ENCODE assay signal across 21 cellular contexts in the genomic region with DNA sequence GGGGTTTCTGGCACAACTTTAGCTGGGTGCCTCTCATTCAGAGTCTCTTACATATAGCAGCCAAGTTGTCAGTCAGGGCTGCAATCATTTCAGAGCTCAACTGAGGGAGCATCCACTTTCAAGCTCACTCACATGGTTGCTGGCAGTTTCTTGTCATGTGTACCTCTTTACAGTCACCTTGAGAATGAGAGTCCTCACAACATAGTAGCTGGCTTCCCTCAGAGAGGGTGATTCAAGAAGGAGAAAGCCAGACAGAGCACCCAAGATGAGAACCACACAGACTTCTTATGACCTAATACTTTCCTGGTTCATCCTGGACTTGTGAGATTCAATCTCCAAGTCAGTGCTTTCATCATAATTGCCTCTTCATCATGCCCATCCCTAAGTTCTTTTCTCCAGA. TPM values are rescaled to one million over a fixed set of nuclear protein-coding genes. Genes with fewer than 3 reads are reported as not detected.
DNase-seq lines count a peak whose midpoint lies in the region; ATAC-seq lines count a peak whose summit lies in the region.
"Had no signal": no experiment of that assay in that cellular context is flagged by ENCODE, and none has a peak within 500 bp of the region (broad histone marks: within the 10 kb centered on the region; RNA-seq: fewer than 3 reads in every experiment).

No MANE protein-coding gene starts in this region.

- no peak for DNase-seq in activated CD4-positive, CD25-positive, alpha-beta regulatory T cell (lab: John Stamatoyannopoulos, UW)
- DNase-seq in activated naive CD4-positive, alpha-beta T cell treated with anti-CD3 and anti-CD28 coated beads for 36 hours, result peak; percentile 6
- DNase-seq in activated naive CD4-positive, alpha-beta T cell treated with anti-CD3 and anti-CD28 coated beads, Interleukin-2, amount 10 ng/mL, durations not matched to agents 7 days and 5 days, result no peak
- no peak for DNase-seq in stimulated activated naive CD8-positive, alpha-beta T cell treated with anti-CD3 and anti-CD28 coated beads, Interleukin-15, amount 100 ng/mL, for 72 hours
- no peak for DNase-seq in stimulated activated naive CD8-positive, alpha-beta T cell treated with anti-CD3 and anti-CD28 coated beads, Interleukin-15, Interleukin-2, amounts not matched to agents 100 U/mL and 50 U/mL, for 24 hours
- no peak for DNase-seq in germinal center (ENCODE audit: low spot score)
- DNase-seq in UCSD-AML1 (lab: John Stamatoyannopoulos, UW; ENCODE audit: unreplicated experiment), result no peak
- DNase-seq: Calu3; DMS153; DND-41; H7; MM.1S; NCI-H2029; NCI-H446; NCI-H524 treated with DMSO at 0.1 percent for 48 hours; NCI-H774; NK-92 treated with Interleukin-12 subunit alpha and Interleukin-12 subunit beta, amount 100 ng/mL, for 24 hours; PC-9 had no signal

- H3K27me3 Mint-ChIP-seq in activated naive CD4-positive, alpha-beta T cell treated with anti-CD3 and anti-CD28 coated beads for 36 hours (ENCODE audit: low read depth), result no peaks in the 10 kb centered on the region
- no peaks in the 10 kb centered on the region for H3K27me3 Mint-ChIP-seq in activated naive CD4-positive, alpha-beta T cell treated with anti-CD3 and anti-CD28 coated beads, Interleukin-2, amount 10 ng/mL, durations not matched to agents 7 days and 5 days
- H3K27me3 Mint-ChIP-seq in stimulated activated naive CD8-positive, alpha-beta T cell treated with anti-CD3 and anti-CD28 coated beads, Interleukin-15, amount 100 ng/mL, for 72 hours, result no peaks in the 10 kb centered on the region

- H3K4me1 Mint-ChIP-seq in activated naive CD4-positive, alpha-beta T cell treated with anti-CD3 and anti-CD28 coated beads for 36 hours (ENCODE audit: low read depth), result no peaks in the 10 kb centered on the region
- H3K4me1 Mint-ChIP-seq in activated naive CD4-positive, alpha-beta T cell treated with anti-CD3 and anti-CD28 coated beads, Interleukin-2, amount 10 ng/mL, durations not matched to agents 7 days and 5 days, result no peaks in the 10 kb centered on the region
- H3K4me1 Mint-ChIP-seq in stimulated activated naive CD8-positive, alpha-beta T cell treated with anti-CD3 and anti-CD28 coated beads, Interleukin-15, amount 100 ng/mL, for 72 hours, result no peaks in the 10 kb centered on the region
- H3K4me1 Mint-ChIP-seq: IgD-negative memory B cell had no signal

- H3K36me3 Mint-ChIP-seq in activated naive CD4-positive, alpha-beta T cell treated with anti-CD3 and anti-CD28 coated beads for 36 hours (ENCODE audit: low read depth), result no peaks in the 10 kb centered on the region
- no peaks in the 10 kb centered on the region for H3K36me3 Mint-ChIP-seq in activated naive CD4-positive, alpha-beta T cell treated with anti-CD3 and anti-CD28 coated beads, Interleukin-2, amount 10 ng/mL, durations not matched to agents 7 days and 5 days
- H3K36me3 Mint-ChIP-seq: IgD-negative memory B cell had no signal

- H3K27ac Mint-ChIP-seq in activated naive CD4-positive, alpha-beta T cell treated with anti-CD3 and anti-CD28 coated beads for 36 hours, result no peak overlapping the region
- no peak overlapping the region for H3K27ac Mint-ChIP-seq in activated naive CD4-positive, alpha-beta T cell treated with anti-CD3 and anti-CD28 coated beads, Interleukin-2, amount 10 ng/mL, durations not matched to agents 7 days and 5 days
- H3K27ac Mint-ChIP-seq in stimulated activated naive CD8-positive, alpha-beta T cell treated with anti-CD3 and anti-CD28 coated beads, Interleukin-15, amount 100 ng/mL, for 72 hours, result no peak overlapping the region
- H3K27ac Mint-ChIP-seq: IgD-negative memory B cell had no signal

- intact Hi-C loops in activated naive CD4-positive, alpha-beta T cell treated with anti-CD3 and anti-CD28 coated beads for 36 hours (cut with micrococcal nuclease), result no loop called here

- CTCF ChIA-PET in activated naive CD4-positive, alpha-beta T cell treated with anti-CD3 and anti-CD28 coated beads for 36 hours (lab: Charles Lee), result interaction anchor here (0.5 to 1.1 kb wide), 2 partner anchors 329 to 675 kb away, joined by 3 read pairs; no protein-coding TSS in a partner anchor
- CTCF ChIA-PET in activated naive CD4-positive, alpha-beta T cell treated with anti-CD3 and anti-CD28 coated beads, Interleukin-2, amount 10 ng/mL, durations not matched to agents 7 days and 5 days (lab: Charles Lee), result interaction anchor here (0.7 to 0.9 kb wide), 2 partner anchors 9 to 34 kb away, joined by 3 to 4 read pairs; no protein-coding TSS in a partner anchor

- no peak overlapping the region for H3K4me3 Mint-ChIP-seq in activated naive CD4-positive, alpha-beta T cell treated with anti-CD3 and anti-CD28 coated beads for 36 hours
- no peak overlapping the region for H3K4me3 Mint-ChIP-seq in activated naive CD4-positive, alpha-beta T cell treated with anti-CD3 and anti-CD28 coated beads, Interleukin-2, amount 10 ng/mL, durations not matched to agents 7 days and 5 days
- no peak overlapping the region for H3K4me3 Mint-ChIP-seq in stimulated activated naive CD8-positive, alpha-beta T cell treated with anti-CD3 and anti-CD28 coated beads, Interleukin-15, amount 100 ng/mL, for 72 hours
- H3K4me3 Mint-ChIP-seq: IgD-negative memory B cell had no signal

- ATAC-seq in activated CD4-positive, CD25-positive, alpha-beta regulatory T cell treated with anti-CD3 and anti-CD28 coated beads, Interleukin-2, amount 50 U/mL, for 24 hours, result peak; percentile 24 to 41
- ATAC-seq in stimulated activated naive CD8-positive, alpha-beta T cell treated with anti-CD3 and anti-CD28 coated beads, Interleukin-15, amount 100 ng/mL, for 72 hours, result peak; percentile 46
- ATAC-seq in stimulated activated naive CD8-positive, alpha-beta T cell treated with anti-CD3 and anti-CD28 coated beads, Interleukin-15, Interleukin-2, amounts not matched to agents 100 U/mL and 50 U/mL, for 24 hours, result no peak
- ATAC-seq: Right ventricle myocardium inferior had no signal

- H3K9me3 Mint-ChIP-seq in activated naive CD4-positive, alpha-beta T cell treated with anti-CD3 and anti-CD28 coated beads for 36 hours, result no peaks in the 10 kb centered on the region
- no peaks in the 10 kb centered on the region for H3K9me3 Mint-ChIP-seq in activated naive CD4-positive, alpha-beta T cell treated with anti-CD3 and anti-CD28 coated beads, Interleukin-2, amount 10 ng/mL, durations not matched to agents 7 days and 5 days
- peaks cover 0 to 14% of the 10 kb centered on the region in 2 donors for H3K9me3 Mint-ChIP-seq in stimulated activated naive CD8-positive, alpha-beta T cell treated with anti-CD3 and anti-CD28 coated beads, Interleukin-15, amount 100 ng/mL, for 72 hours

RNA-seq across cellular contexts. Expression of a gene that starts 57.2 kb away (rescaled TPM):
- total RNA-seq in activated naive CD4-positive, alpha-beta T cell treated with anti-CD3 and anti-CD28 coated beads for 36 hours, result not detected
- total RNA-seq: Calu3, H7, PC-9 had no signal
